ENCODE assay signal across 9 cellular contexts in the genomic region with DNA sequence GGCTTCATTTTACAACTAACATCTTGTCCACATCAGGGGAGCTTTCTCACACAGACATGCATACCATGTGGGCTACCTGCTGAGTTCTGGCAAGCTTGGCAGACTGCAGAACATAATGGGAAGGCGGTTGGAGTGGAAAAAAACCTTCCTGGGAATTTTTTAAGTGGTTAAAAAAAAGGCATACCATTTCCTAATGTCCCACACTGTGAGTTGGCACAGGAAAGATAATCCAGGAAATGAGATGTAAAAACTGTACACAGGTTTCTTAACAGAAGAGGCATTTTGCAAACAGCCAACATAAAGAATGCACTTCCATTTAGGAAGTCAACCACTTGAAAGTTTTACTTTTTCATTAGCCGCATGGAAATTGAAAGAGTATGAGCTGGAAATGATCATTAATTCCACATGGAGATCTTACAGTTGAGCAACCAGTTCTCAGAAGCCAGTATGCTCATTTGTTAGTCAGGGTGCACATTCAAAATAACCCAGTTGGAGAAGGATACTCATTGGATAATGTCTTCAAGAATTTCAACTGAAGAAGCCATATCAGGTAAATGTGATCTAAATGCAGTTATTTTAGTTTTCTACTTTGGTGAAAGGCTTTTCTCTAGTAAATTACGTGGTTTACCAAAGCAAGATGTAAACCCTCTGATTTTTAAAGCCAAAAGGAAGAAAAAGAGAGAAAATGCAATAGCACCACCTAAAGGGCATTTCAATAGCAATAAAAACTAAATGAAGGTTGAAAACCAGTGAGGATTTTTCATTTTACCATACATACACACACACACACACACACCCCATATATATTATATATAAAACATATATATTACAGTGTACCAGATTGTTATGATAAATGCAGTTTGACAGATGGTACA.
DNase-seq lines count a peak whose midpoint lies in the region; ATAC-seq and TF ChIP-seq lines count a peak whose summit lies in the region.
"Had no signal": no experiment of that assay in that cellular context is flagged by ENCODE, and none has a peak within 500 bp of the region (broad histone marks: within the 10 kb centered on the region; RNA-seq: fewer than 3 reads in every experiment).

No MANE protein-coding gene starts in this region.

- H3K4me1 ChIP-seq in heart right ventricle = peaks cover 0 to 13% (median 0%) of the 10 kb centered on the region in 9 donors

- H3K27me3 Mint-ChIP-seq in type B pancreatic cell = no peaks in the 10 kb centered on the region

- H3K27me3 ChIP-seq in heart right ventricle = no peaks in the 10 kb centered on the region

- no peaks in the 10 kb centered on the region for H3K36me3 Mint-ChIP-seq in type B pancreatic cell

- intact Hi-C loops in heart right ventricle (cut with DNase I) = no loop called here
- intact Hi-C loops in left ventricle myocardium superior (cut with micrococcal nuclease) = no loop called here

- no peak overlapping the region for H3K4me3 Mint-ChIP-seq in type B pancreatic cell

- 88 to 89% methylated on average over 3 of the region's 3 CpGs for WGBS in heart right ventricle, 2 donors

- H3K4me3 ChIP-seq in heart right ventricle (no peak overlapping the region), NB4 (ENCODE audit: low read depth, low read length) (no peak overlapping the region), choroid plexus epithelial cell (ENCODE audit: low read depth, low read length) (no peak overlapping the region)

- H3K9me3 Mint-ChIP-seq in type B pancreatic cell = no peaks in the 10 kb centered on the region

- H3K27ac ChIP-seq in heart right ventricle = no peak overlapping the region

- no peak for TF ChIP-seq POLR2A in NB4 (IDR thresholded peaks at IDR 0.05; ENCODE audit: extremely low read depth, insufficient read length)

- ATAC-seq in heart right ventricle (no peak), left ventricle myocardium superior (no peak), GM18511 (IDR thresholded peaks at IDR 0.05; ENCODE audit: unreplicated experiment) (no peak), HG03520 (IDR thresholded peaks at IDR 0.05; ENCODE audit: unreplicated experiment) (no peak)

- H3K36me3 ChIP-seq in heart right ventricle = no peaks in the 10 kb centered on the region

- TF ChIP-seq CTCF in heart right ventricle (IDR thresholded peaks at IDR 0.05) = peak in 5 of 9 donors; percentile 15 to 37 (median 24)
- peak; percentile 37 for TF ChIP-seq CTCF in NB4 (IDR thresholded peaks at IDR 0.05; ENCODE audit: low read depth, low read length)
- peak; percentile 46 for TF ChIP-seq CTCF in choroid plexus epithelial cell (conservative IDR thresholded peaks at IDR 0.05; ENCODE audit: low read depth, low read length)
- TF ChIP-seq CTCF in type B pancreatic cell (conservative IDR thresholded peaks at IDR 0.05) = peak; percentile 59

- peaks cover 4% of the 10 kb centered on the region for H3K4me1 Mint-ChIP-seq in type B pancreatic cell (ENCODE audit: unreplicated experiment)

- H3K9me3 ChIP-seq in heart right ventricle = no peaks in the 10 kb centered on the region

- DNase-seq in heart right ventricle (no peak), left ventricle myocardium superior (no peak), NB4 (ENCODE audit: low read depth) (peak; percentile 42), choroid plexus epithelial cell (ENCODE audit: low read depth) (peak; percentile 85), type B pancreatic cell (ENCODE audit: extremely low spot score, unreplicated experiment) (no peak), NCI-H82 (lab: John Stamatoyannopoulos, UW) (no peak)
- DNase-seq: stimulated activated CD8-positive, alpha-beta memory T cell treated with anti-CD3 and anti-CD28 coated beads, Interleukin-4, amount 100 ng/mL, for 48 hours had no signal

- no peak overlapping the region for H3K27ac Mint-ChIP-seq in type B pancreatic cell

Comparison
In these comparisons a context has a peak if more than half of its experiments do, and no peak if none do; other contexts are left out.
1. DNase-seq: peak in NB4 (single experiment) and choroid plexus epithelial cell (single experiment); none in heart right ventricle (0 of 2), left ventricle myocardium superior (single experiment), type B pancreatic cell (single experiment) and NCI-H82 (single experiment).
2. Peak in every context shown above with its lines, with median percentiles within 50 percentile points of each other: CTCF ChIP-seq.